In genomic region chr17:71118039-71118438, GRCh38 we compare ENCODE assay signal across 11 cellular contexts.
DNase-seq lines count a peak whose midpoint lies in the region; FAIRE-seq and TF ChIP-seq lines count a peak whose summit lies in the region.
"Had no signal": no experiment of that assay in that cellular context is flagged by ENCODE, and none has a peak within 500 bp of the region (broad histone marks: within the 10 kb centered on the region; RNA-seq: fewer than 3 reads in every experiment).

No MANE protein-coding gene starts in this region.

- no peak overlapping the region for H3K27ac ChIP-seq in astrocyte (ENCODE audit: low read depth, low read length)
- H3K27ac ChIP-seq: neutrophil had no signal

- no peaks in the 10 kb centered on the region for H3K9me3 ChIP-seq in astrocyte (ENCODE audit: insufficient read depth, low read depth, low read length)
- H3K9me3 ChIP-seq: neutrophil had no signal

- H3K27ac Mint-ChIP-seq in astrocyte (ENCODE audit: unreplicated experiment): no peak overlapping the region
- H3K27ac Mint-ChIP-seq: stimulated activated naive CD8-positive, alpha-beta T cell treated with anti-CD3 and anti-CD28 coated beads, Interleukin-15, amount 100 ng/mL, for 72 hours had no signal

- FAIRE-seq in astrocyte (lab: Jason Lieb, UNC): no peak
- FAIRE-seq: GM18507 had no signal

- H3K4me2 ChIP-seq in astrocyte (ENCODE audit: low read length): no peak overlapping the region

- no peaks in the 10 kb centered on the region for H3K9me3 Mint-ChIP-seq in astrocyte (ENCODE audit: unreplicated experiment)

- H3K4me1 Mint-ChIP-seq in astrocyte (ENCODE audit: low read depth, unreplicated experiment): peaks cover 4% of the 10 kb centered on the region
- H3K4me1 Mint-ChIP-seq: stimulated activated naive CD8-positive, alpha-beta T cell treated with anti-CD3 and anti-CD28 coated beads, Interleukin-15, amount 100 ng/mL, for 72 hours had no signal

- H3K4me1 ChIP-seq in astrocyte (ENCODE audit: insufficient read depth, low read length): peaks cover 7% of the 10 kb centered on the region

- no peak overlapping the region for H3K4me3 ChIP-seq in astrocyte (ENCODE audit: insufficient read depth, low read depth, low read length)

- H3K27me3 Mint-ChIP-seq in astrocyte (ENCODE audit: low read depth, unreplicated experiment): peaks cover 4% of the 10 kb centered on the region
- H3K27me3 Mint-ChIP-seq: stimulated activated naive CD8-positive, alpha-beta T cell treated with anti-CD3 and anti-CD28 coated beads, Interleukin-15, amount 100 ng/mL, for 72 hours had no signal

- H3K9ac ChIP-seq in astrocyte (ENCODE audit: low read length): no peak overlapping the region

- no peaks in the 10 kb centered on the region for H3K36me3 Mint-ChIP-seq in astrocyte (ENCODE audit: low read depth, unreplicated experiment)

- H4K20me1 ChIP-seq in astrocyte (ENCODE audit: insufficient read depth, low read length): no peaks in the 10 kb centered on the region

- no peaks in the 10 kb centered on the region for H3K79me2 ChIP-seq in astrocyte (ENCODE audit: insufficient read depth, low read length)

- peak; percentile 29 for TF ChIP-seq CTCF in astrocyte (IDR thresholded peaks at IDR 0.05; ENCODE audit: insufficient read depth, low read depth, low read length)

- no peak overlapping the region for H3K4me3 Mint-ChIP-seq in astrocyte (ENCODE audit: unreplicated experiment)
- H3K4me3 Mint-ChIP-seq: stimulated activated naive CD8-positive, alpha-beta T cell treated with anti-CD3 and anti-CD28 coated beads, Interleukin-15, amount 100 ng/mL, for 72 hours had no signal

- DNase-seq in EH (ENCODE audit: low read depth) (peak; percentile 16), NCI-H146 (lab: John Stamatoyannopoulos, UW) (peak; percentile 85), astrocyte (ENCODE audit: low read depth) (no peak), myocyte (ENCODE audit: low read depth) (peak; percentile 22), AG08396 (ENCODE audit: low spot score) (no peak)
- DNase-seq in activated CD4-positive, alpha-beta T cell treated with anti-CD3 and anti-CD28 coated beads for 48 hours: no peak
- no peak for DNase-seq in activated CD4-positive, alpha-beta T cell treated with anti-CD3 and anti-CD28 coated beads, Interleukin-2, amount 50 U/mL, for 1 hour
- no peak for DNase-seq in activated CD4-positive, alpha-beta T cell treated with anti-CD3 and anti-CD28 coated beads, Interleukin-2, amount 50 U/mL, for 4 hours
- DNase-seq: stimulated activated naive CD8-positive, alpha-beta T cell treated with anti-CD3 and anti-CD28 coated beads, Interleukin-15, amount 100 ng/mL, for 72 hours had no signal

- H2AFZ ChIP-seq in astrocyte (ENCODE audit: low read depth, low read length): no peak overlapping the region

- H3K27me3 ChIP-seq in astrocyte (ENCODE audit: insufficient read depth, low read length): no peaks in the 10 kb centered on the region
- H3K27me3 ChIP-seq: neutrophil had no signal

- no peaks in the 10 kb centered on the region for H3K36me3 ChIP-seq in astrocyte (ENCODE audit: insufficient read depth, low read length)
- H3K36me3 ChIP-seq: neutrophil had no signal

Comparison
In these comparisons a context has a peak if more than half of its experiments do, and no peak if none do; other contexts are left out.
1. DNase-seq: peak in EH (single experiment), NCI-H146 (single experiment) and myocyte (single experiment); none in astrocyte (single experiment), activated CD4-positive, alpha-beta T cell treated with anti-CD3 and anti-CD28 coated beads for 48 hours (single experiment), activated CD4-positive, alpha-beta T cell treated with anti-CD3 and anti-CD28 coated beads, Interleukin-2, amount 50 U/mL, for 1 hour (single experiment), activated CD4-positive, alpha-beta T cell treated with anti-CD3 and anti-CD28 coated beads, Interleukin-2, amount 50 U/mL, for 4 hours (0 of 2) and AG08396 (single experiment).